Comparison of ENCODE assay signal across 1 cellular context in the genomic region with DNA sequence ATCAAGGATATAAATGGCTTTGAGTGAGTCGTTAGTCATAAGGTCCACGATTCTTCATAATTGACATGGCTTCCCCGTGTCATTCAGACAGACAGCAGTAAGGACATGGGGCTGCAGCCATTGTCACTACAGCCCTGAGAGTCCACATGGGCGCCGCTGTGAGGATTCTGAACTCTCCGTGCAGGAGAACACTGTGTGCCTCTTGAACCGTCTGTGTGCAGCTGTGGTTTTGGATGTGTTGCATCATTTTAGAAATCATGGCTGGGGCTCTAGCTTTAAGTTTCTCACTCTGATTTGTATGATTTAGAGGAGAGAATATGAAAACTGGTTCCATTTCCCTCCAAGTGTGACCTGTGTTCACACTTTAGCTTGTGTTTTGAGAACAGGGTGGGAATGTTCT.
TF ChIP-seq lines count a peak whose summit lies in the region.

No MANE protein-coding gene starts in this region.

TF ChIP-seq in K562, 482 proteins besides CTCF, POLR2A, EP300 and RAD21 (continued from another document):
- TF ChIP-seq, protein P1, sequence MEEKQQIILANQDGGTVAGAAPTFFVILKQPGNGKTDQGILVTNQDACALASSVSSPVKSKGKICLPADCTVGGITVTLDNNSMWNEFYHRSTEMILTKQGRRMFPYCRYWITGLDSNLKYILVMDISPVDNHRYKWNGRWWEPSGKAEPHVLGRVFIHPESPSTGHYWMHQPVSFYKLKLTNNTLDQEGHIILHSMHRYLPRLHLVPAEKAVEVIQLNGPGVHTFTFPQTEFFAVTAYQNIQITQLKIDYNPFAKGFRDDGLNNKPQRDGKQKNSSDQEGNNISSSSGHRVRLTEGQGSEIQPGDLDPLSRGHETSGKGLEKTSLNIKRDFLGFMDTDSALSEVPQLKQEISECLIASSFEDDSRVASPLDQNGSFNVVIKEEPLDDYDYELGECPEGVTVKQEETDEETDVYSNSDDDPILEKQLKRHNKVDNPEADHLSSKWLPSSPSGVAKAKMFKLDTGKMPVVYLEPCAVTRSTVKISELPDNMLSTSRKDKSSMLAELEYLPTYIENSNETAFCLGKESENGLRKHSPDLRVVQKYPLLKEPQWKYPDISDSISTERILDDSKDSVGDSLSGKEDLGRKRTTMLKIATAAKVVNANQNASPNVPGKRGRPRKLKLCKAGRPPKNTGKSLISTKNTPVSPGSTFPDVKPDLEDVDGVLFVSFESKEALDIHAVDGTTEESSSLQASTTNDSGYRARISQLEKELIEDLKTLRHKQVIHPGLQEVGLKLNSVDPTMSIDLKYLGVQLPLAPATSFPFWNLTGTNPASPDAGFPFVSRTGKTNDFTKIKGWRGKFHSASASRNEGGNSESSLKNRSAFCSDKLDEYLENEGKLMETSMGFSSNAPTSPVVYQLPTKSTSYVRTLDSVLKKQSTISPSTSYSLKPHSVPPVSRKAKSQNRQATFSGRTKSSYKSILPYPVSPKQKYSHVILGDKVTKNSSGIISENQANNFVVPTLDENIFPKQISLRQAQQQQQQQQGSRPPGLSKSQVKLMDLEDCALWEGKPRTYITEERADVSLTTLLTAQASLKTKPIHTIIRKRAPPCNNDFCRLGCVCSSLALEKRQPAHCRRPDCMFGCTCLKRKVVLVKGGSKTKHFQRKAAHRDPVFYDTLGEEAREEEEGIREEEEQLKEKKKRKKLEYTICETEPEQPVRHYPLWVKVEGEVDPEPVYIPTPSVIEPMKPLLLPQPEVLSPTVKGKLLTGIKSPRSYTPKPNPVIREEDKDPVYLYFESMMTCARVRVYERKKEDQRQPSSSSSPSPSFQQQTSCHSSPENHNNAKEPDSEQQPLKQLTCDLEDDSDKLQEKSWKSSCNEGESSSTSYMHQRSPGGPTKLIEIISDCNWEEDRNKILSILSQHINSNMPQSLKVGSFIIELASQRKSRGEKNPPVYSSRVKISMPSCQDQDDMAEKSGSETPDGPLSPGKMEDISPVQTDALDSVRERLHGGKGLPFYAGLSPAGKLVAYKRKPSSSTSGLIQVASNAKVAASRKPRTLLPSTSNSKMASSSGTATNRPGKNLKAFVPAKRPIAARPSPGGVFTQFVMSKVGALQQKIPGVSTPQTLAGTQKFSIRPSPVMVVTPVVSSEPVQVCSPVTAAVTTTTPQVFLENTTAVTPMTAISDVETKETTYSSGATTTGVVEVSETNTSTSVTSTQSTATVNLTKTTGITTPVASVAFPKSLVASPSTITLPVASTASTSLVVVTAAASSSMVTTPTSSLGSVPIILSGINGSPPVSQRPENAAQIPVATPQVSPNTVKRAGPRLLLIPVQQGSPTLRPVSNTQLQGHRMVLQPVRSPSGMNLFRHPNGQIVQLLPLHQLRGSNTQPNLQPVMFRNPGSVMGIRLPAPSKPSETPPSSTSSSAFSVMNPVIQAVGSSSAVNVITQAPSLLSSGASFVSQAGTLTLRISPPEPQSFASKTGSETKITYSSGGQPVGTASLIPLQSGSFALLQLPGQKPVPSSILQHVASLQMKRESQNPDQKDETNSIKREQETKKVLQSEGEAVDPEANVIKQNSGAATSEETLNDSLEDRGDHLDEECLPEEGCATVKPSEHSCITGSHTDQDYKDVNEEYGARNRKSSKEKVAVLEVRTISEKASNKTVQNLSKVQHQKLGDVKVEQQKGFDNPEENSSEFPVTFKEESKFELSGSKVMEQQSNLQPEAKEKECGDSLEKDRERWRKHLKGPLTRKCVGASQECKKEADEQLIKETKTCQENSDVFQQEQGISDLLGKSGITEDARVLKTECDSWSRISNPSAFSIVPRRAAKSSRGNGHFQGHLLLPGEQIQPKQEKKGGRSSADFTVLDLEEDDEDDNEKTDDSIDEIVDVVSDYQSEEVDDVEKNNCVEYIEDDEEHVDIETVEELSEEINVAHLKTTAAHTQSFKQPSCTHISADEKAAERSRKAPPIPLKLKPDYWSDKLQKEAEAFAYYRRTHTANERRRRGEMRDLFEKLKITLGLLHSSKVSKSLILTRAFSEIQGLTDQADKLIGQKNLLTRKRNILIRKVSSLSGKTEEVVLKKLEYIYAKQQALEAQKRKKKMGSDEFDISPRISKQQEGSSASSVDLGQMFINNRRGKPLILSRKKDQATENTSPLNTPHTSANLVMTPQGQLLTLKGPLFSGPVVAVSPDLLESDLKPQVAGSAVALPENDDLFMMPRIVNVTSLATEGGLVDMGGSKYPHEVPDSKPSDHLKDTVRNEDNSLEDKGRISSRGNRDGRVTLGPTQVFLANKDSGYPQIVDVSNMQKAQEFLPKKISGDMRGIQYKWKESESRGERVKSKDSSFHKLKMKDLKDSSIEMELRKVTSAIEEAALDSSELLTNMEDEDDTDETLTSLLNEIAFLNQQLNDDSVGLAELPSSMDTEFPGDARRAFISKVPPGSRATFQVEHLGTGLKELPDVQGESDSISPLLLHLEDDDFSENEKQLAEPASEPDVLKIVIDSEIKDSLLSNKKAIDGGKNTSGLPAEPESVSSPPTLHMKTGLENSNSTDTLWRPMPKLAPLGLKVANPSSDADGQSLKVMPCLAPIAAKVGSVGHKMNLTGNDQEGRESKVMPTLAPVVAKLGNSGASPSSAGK (IDR thresholded peaks at IDR 0.05): no peak
- TF ChIP-seq, protein P2, sequence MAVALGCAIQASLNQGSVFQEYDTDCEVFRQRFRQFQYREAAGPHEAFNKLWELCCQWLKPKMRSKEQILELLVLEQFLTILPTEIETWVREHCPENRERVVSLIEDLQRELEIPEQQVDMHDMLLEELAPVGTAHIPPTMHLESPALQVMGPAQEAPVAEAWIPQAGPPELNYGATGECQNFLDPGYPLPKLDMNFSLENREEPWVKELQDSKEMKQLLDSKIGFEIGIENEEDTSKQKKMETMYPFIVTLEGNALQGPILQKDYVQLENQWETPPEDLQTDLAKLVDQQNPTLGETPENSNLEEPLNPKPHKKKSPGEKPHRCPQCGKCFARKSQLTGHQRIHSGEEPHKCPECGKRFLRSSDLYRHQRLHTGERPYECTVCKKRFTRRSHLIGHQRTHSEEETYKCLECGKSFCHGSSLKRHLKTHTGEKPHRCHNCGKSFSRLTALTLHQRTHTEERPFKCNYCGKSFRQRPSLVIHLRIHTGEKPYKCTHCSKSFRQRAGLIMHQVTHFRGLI (CRISPR knock-in tag; IDR thresholded peaks at IDR 0.05): no peak
- TF ChIP-seq CREBBP (IDR thresholded peaks at IDR 0.05; ENCODE audit: low read depth, low read length): no peak
- TF ChIP-seq HDAC3 (IDR thresholded peaks at IDR 0.05; ENCODE audit: borderline replicate concordance, partially characterized antibody): no peak
- TF ChIP-seq CEBPB (tag; IDR thresholded peaks at IDR 0.05): no peak
- no peak for TF ChIP-seq CEBPG (CRISPR knock-in tag; IDR thresholded peaks at IDR 0.05)
- peak; percentile 22; a peak in 1 of 4 replicates for TF ChIP-seq CEBPG (tag; conservative IDR thresholded peaks at IDR 0.05 in 1 of 2, IDR thresholded peaks at IDR 0.05 in 1 of 2)
- TF ChIP-seq, protein P3, sequence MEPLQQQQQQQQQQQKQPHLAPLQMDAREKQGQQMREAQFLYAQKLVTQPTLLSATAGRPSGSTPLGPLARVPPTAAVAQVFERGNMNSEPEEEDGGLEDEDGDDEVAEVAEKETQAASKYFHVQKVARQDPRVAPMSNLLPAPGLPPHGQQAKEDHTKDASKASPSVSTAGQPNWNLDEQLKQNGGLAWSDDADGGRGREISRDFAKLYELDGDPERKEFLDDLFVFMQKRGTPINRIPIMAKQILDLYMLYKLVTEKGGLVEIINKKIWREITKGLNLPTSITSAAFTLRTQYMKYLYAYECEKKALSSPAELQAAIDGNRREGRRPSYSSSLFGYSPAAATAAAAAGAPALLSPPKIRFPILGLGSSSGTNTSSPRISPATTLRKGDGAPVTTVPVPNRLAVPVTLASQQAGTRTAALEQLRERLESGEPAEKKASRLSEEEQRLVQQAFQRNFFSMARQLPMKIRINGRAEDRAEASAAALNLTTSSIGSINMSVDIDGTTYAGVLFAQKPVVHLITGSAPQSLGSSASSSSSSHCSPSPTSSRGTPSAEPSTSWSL (CRISPR knock-in tag; IDR thresholded peaks at IDR 0.05; ENCODE audit: borderline replicate concordance): no peak
- TF ChIP-seq, protein P4, sequence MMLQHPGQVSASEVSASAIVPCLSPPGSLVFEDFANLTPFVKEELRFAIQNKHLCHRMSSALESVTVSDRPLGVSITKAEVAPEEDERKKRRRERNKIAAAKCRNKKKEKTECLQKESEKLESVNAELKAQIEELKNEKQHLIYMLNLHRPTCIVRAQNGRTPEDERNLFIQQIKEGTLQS (IDR thresholded peaks at IDR 0.05): peak; percentile 53
- TF ChIP-seq, protein P4 (CRISPR knock-in tag; conservative IDR thresholded peaks at IDR 0.05): no peak
- TF ChIP-seq, protein P5, sequence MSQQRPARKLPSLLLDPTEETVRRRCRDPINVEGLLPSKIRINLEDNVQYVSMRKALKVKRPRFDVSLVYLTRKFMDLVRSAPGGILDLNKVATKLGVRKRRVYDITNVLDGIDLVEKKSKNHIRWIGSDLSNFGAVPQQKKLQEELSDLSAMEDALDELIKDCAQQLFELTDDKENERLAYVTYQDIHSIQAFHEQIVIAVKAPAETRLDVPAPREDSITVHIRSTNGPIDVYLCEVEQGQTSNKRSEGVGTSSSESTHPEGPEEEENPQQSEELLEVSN (IDR thresholded peaks at IDR 0.05; ENCODE audit: borderline replicate concordance in 1 of 2, extremely low read depth in 1 of 2, insufficient read depth in 1 of 2, insufficient read length in 1 of 2, low read depth in 1 of 2, low read length in 1 of 2, poor library complexity in 1 of 2, severe bottlenecking in 1 of 2): no peak
